In the genomic region with DNA sequence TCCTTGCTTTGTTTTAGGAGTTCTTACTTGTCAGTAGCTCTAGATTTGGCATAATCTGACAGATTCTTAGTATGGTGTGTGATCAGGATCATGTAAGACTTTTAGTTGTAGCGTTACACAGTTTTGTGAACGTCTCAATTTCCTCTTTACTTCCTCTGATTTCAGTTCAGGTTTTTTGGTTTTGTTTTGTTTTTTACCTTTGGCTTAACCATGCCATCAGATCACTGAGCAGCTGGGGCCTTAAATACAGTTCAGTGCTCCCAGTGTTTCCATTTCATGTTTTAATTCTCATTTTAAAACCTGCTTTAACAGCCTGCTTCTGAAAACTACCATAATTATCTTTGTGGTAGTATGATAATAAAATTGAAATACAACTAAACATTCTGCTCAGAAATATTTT, we compare ENCODE assay signal across 21 cellular contexts. TPM values are rescaled to one million over a fixed set of nuclear protein-coding genes. Genes with fewer than 3 reads are reported as not detected.
DNase-seq lines count a peak whose midpoint lies in the region; ATAC-seq and TF ChIP-seq lines count a peak whose summit lies in the region.
"Had no signal": no experiment of that assay in that cellular context is flagged by ENCODE, and none has a peak within 500 bp of the region (broad histone marks: within the 10 kb centered on the region; RNA-seq: fewer than 3 reads in every experiment).

No MANE protein-coding gene starts in this region.

- no peak for ATAC-seq in GM23338
- no peak for ATAC-seq in effector memory CD8-positive, alpha-beta T cell (replicated peaks)
- ATAC-seq in upper lobe of right lung: no peak
- ATAC-seq: HCT116 had no signal

- no peak for TF ChIP-seq CTCF in GM23338 (conservative IDR thresholded peaks at IDR 0.05; ENCODE audit: low read depth in 2 of 2)
- no peak for TF ChIP-seq CTCF in nephron progenitor cell (IDR thresholded peaks at IDR 0.05)
- no peak for TF ChIP-seq CTCF in upper lobe of right lung (IDR thresholded peaks at IDR 0.05)

- no peaks in the 10 kb centered on the region for H3K27me3 ChIP-seq in GM23338 (ENCODE audit: insufficient read depth)
- H3K27me3 ChIP-seq in upper lobe of right lung: no peaks in the 10 kb centered on the region

- peak overlapping the region; percentile 22 for H3K27ac Mint-ChIP-seq in activated T-cell treated with anti-CD3 and anti-CD28 coated beads, Interleukin-2, amount 50 U/mL, for 24 hours
- H3K27ac Mint-ChIP-seq in GM23338: no peak overlapping the region
- H3K27ac Mint-ChIP-seq in effector memory CD8-positive, alpha-beta T cell: peak overlapping the region; percentile 81 to 89
- no peak overlapping the region for H3K27ac Mint-ChIP-seq in nephron progenitor cell
- H3K27ac Mint-ChIP-seq: IgD-negative memory B cell had no signal

- no peaks in the 10 kb centered on the region; the same call in 1 of the 2 replicates for H4K20me1 ChIP-seq in GM23338 (replicated peaks; ENCODE audit: insufficient read depth)

- no peak for DNase-seq in activated T-cell treated with anti-CD3 and anti-CD28 coated beads, Interleukin-2, amount 50 U/mL, for 24 hours
- no peak for DNase-seq in activated T-cell treated with anti-CD3 and anti-CD28 coated beads, Interleukin-2, amount 50 U/mL, for 48 hours
- DNase-seq in GM23338 (ENCODE audit: low spot score): no peak
- no peak for DNase-seq in effector memory CD8-positive, alpha-beta T cell
- no peak for DNase-seq in nephron progenitor cell
- DNase-seq in midbrain (lab: John Stamatoyannopoulos, UW): no peak
- no peak for DNase-seq in upper lobe of right lung
- no peak for DNase-seq in NCI-H526 treated with DMSO at 0.1 percent for 48 hours (lab: John Stamatoyannopoulos, UW)
- DNase-seq: 8988T, DMS79 treated with DMSO at 0.1 percent for 48 hours, NCI-H1436, NCI-H2029 treated with DMSO at 0.1 percent for 48 hours, NCI-H2227 treated with DMSO at 0.1 percent for 48 hours, NCI-H526, OCI-M1, RPMI8226 had no signal

- H3K4me1 Mint-ChIP-seq in activated T-cell treated with anti-CD3 and anti-CD28 coated beads, Interleukin-2, amount 50 U/mL, for 24 hours (ENCODE audit: low read depth): peaks cover 30% of the 10 kb centered on the region
- H3K4me1 Mint-ChIP-seq in GM23338 (peaks cover 2% of the 10 kb centered on the region; the same call in 2 of the 3 replicates), nephron progenitor cell (peaks cover 32% of the 10 kb centered on the region)
- peaks cover 11 to 22% of the 10 kb centered on the region in 2 donors for H3K4me1 Mint-ChIP-seq in effector memory CD8-positive, alpha-beta T cell (ENCODE audit: low read depth in 2 of 2)

- no peaks in the 10 kb centered on the region for H3K9me2 ChIP-seq in GM23338 (ENCODE audit: insufficient read depth)

- H3K9me3 ChIP-seq in upper lobe of right lung: no peaks in the 10 kb centered on the region

- H3K79me2 ChIP-seq in GM23338 (replicated peaks; ENCODE audit: insufficient read depth): no peaks in the 10 kb centered on the region

- peak overlapping the region; percentile 34; the same call in 1 of the 2 replicates for H3K27ac ChIP-seq in GM23338 (ENCODE audit: low read depth)
- no peak overlapping the region for H3K27ac ChIP-seq in upper lobe of right lung
- H3K27ac ChIP-seq: C4-2B had no signal

- H3K27me3 Mint-ChIP-seq in activated T-cell treated with anti-CD3 and anti-CD28 coated beads, Interleukin-2, amount 50 U/mL, for 24 hours: no peaks in the 10 kb centered on the region
- H3K27me3 Mint-ChIP-seq in GM23338 (ENCODE audit: insufficient read depth, low read depth, poor library complexity) (peaks cover 2% of the 10 kb centered on the region), nephron progenitor cell (ENCODE audit: low read depth, poor library complexity) (peaks cover 3% of the 10 kb centered on the region)
- no peaks in the 10 kb centered on the region for H3K27me3 Mint-ChIP-seq in effector memory CD8-positive, alpha-beta T cell
- H3K27me3 Mint-ChIP-seq: IgD-negative memory B cell had no signal

- intact Hi-C loops in upper lobe of right lung (cut with DNase I): no loop called here

- no peak overlapping the region for H3K4me3 ChIP-seq in GM23338
- H3K4me3 ChIP-seq in upper lobe of right lung: no peak overlapping the region

- H2AFZ ChIP-seq in GM23338: no peak overlapping the region

- no peaks in the 10 kb centered on the region for H3K36me3 ChIP-seq in GM23338 (ENCODE audit: insufficient read depth)
- peaks cover 25% of the 10 kb centered on the region for H3K36me3 ChIP-seq in upper lobe of right lung

- no peaks in the 10 kb centered on the region for H3K9me3 Mint-ChIP-seq in activated T-cell treated with anti-CD3 and anti-CD28 coated beads, Interleukin-2, amount 50 U/mL, for 24 hours
- H3K9me3 Mint-ChIP-seq in GM23338 (no peaks in the 10 kb centered on the region), nephron progenitor cell (no peaks in the 10 kb centered on the region)
- no peaks in the 10 kb centered on the region for H3K9me3 Mint-ChIP-seq in effector memory CD8-positive, alpha-beta T cell
- H3K9me3 Mint-ChIP-seq: IgD-negative memory B cell had no signal

- H3K36me3 Mint-ChIP-seq in activated T-cell treated with anti-CD3 and anti-CD28 coated beads, Interleukin-2, amount 50 U/mL, for 24 hours (ENCODE audit: low read depth): peaks cover 51% of the 10 kb centered on the region
- H3K36me3 Mint-ChIP-seq in GM23338 (ENCODE audit: low read depth) (peaks cover 9% of the 10 kb centered on the region; the same call in 2 of the 3 replicates), nephron progenitor cell (ENCODE audit: low read depth) (peaks cover 8% of the 10 kb centered on the region)
- H3K36me3 Mint-ChIP-seq in effector memory CD8-positive, alpha-beta T cell (ENCODE audit: insufficient read depth): peaks cover 19% of the 10 kb centered on the region

- no peaks in the 10 kb centered on the region for H3F3A ChIP-seq in GM23338 (replicated peaks; ENCODE audit: low read depth)

- H3K4me2 ChIP-seq in GM23338: no peak overlapping the region

- H3K4me3 Mint-ChIP-seq in activated T-cell treated with anti-CD3 and anti-CD28 coated beads, Interleukin-2, amount 50 U/mL, for 24 hours: no peak overlapping the region
- H3K4me3 Mint-ChIP-seq in GM23338 (no peak overlapping the region), nephron progenitor cell (peak overlapping the region; percentile 12)
- H3K4me3 Mint-ChIP-seq in effector memory CD8-positive, alpha-beta T cell: no peak overlapping the region
- H3K4me3 Mint-ChIP-seq: IgD-negative memory B cell had no signal

- H3K4me1 ChIP-seq in GM23338 (ENCODE audit: insufficient read depth) (no peaks in the 10 kb centered on the region), upper lobe of right lung (peaks cover 13% of the 10 kb centered on the region)

TF ChIP-seq in GM23338, 12 proteins besides CTCF, POLR2A, EP300 and RAD21 (continues in another document):
- no peak for TF ChIP-seq EZH2phosphoT487 (IDR thresholded peaks at IDR 0.05; ENCODE audit: unreplicated experiment)

RNA-seq across cellular contexts. Expression of a gene that starts 27.2 kb away (rescaled TPM):
- not detected in 2 replicates for total RNA-seq in GM23338 (2014; rRNA removed; shearing (Covaris generic))
- polyA plus RNA-seq in GM23338 (2016; fragmentation: Nextera tagmentation; extraction: Ambion mirVana): not detected in 2 replicates
- not detected for total RNA-seq in upper lobe of right lung
- total RNA-seq: HT1080, LHCN-M2 had no signal
- polyA plus RNA-seq: IgD-negative memory B cell had no signal

RNA-seq across cellular contexts. Expression of a gene that starts 34.1 kb away (rescaled TPM):
- 16.1 and 16.5 TPM in 2 replicates for total RNA-seq in GM23338 (2014; rRNA removed; shearing (Covaris generic))
- polyA plus RNA-seq in GM23338 (2016; fragmentation: Nextera tagmentation; extraction: Ambion mirVana): 8.1 and 12.2 TPM in 2 replicates
- 83.8 TPM for total RNA-seq in upper lobe of right lung
- polyA plus RNA-seq: IgD-negative memory B cell had no signal

RNA-seq across cellular contexts. Expression of a gene that starts 52.8 kb away (rescaled TPM):
- total RNA-seq in GM23338 (2014; rRNA removed; shearing (Covaris generic)): 32.6 and 36.6 TPM in 2 replicates
- 16.7 and 25.8 TPM in 2 replicates for polyA plus RNA-seq in GM23338 (2016; fragmentation: Nextera tagmentation; extraction: Ambion mirVana)
- total RNA-seq in upper lobe of right lung: 59.9 TPM

Comparison
In these comparisons a context has a peak if more than half of its experiments do, and no peak if none do; other contexts are left out.
1. H3K27ac Mint-ChIP-seq: peak in activated T-cell treated with anti-CD3 and anti-CD28 coated beads, Interleukin-2, amount 50 U/mL, for 24 hours (single experiment) and effector memory CD8-positive, alpha-beta T cell (2 of 2); none in GM23338 (single experiment) and nephron progenitor cell (single experiment).